In genomic region chr17:17537311-17538099, GRCh38 we compare ENCODE assay signal across 15 cellular contexts. TPM values are rescaled to one million over a fixed set of nuclear protein-coding genes. Genes with fewer than 3 reads are reported as not detected.
A peak's percentile ranks its signal among the peaks of the same experiment; 100 is the strongest.
DNase-seq lines count a peak whose midpoint lies in the region; ATAC-seq, FAIRE-seq and TF ChIP-seq lines count a peak whose summit lies in the region.
"Had no signal": no experiment of that assay in that cellular context is flagged by ENCODE, and none has a peak within 500 bp of the region (broad histone marks: within the 10 kb centered on the region; RNA-seq: fewer than 3 reads in every experiment).

No MANE protein-coding gene starts in this region.

- H3K4me2 ChIP-seq in HepG2 (ENCODE audit: low read depth, low read length), result no peak overlapping the region

- FAIRE-seq in HepG2 (lab: Jason Lieb, UNC), result no peak

- DNase-seq in ELR (ENCODE audit: low read depth), result peak; percentile 25
- DNase-seq in HepG2 (ENCODE audit: low spot score), result no peak
- no peak for DNase-seq in stomach
- no peak for DNase-seq in GM13976 (ENCODE audit: low spot score)
- DNase-seq in GDM1 (lab: John Stamatoyannopoulos, UW), result no peak
- DNase-seq in ureter (ENCODE audit: low spot score), result no peak
- DNase-seq: activated gamma-delta T cell treated with Interleukin-2 at 50 U/mL for 16 hours; CD4-positive, CD25-positive, alpha-beta regulatory T cell; effector CD8-positive, alpha-beta T cell; NCI-H2171 treated with DMSO at 0.1 percent for 48 hours; ovary; tibial artery had no signal

- WGBS in HepG2 (ENCODE audit: low lambda C conversion rate), result 86% methylated on average over 12 of the region's 15 CpGs
- WGBS in stomach, 5 donors, result 52 to 79% (median 67%) methylated on average over 13 to 15 of the region's 15 CpGs

- no TSS peak for BruUV-seq in HepG2 (replicated peaks; lab: Mats Ljungman, UMichigan)

- H3K79me2 ChIP-seq in HepG2 (ENCODE audit: insufficient read depth, low read length), result no peaks in the 10 kb centered on the region

- H3K4me1 ChIP-seq in HepG2 (ENCODE audit: insufficient read depth, low read length), result peaks cover 75% of the 10 kb centered on the region
- H3K4me1 ChIP-seq in stomach, result peaks cover 38 to 68% (median 54%) of the 10 kb centered on the region in 4 donors
- H3K4me1 ChIP-seq: SJSA1 had no signal

- H3K9ac ChIP-seq in HepG2 (ENCODE audit: insufficient read depth, low read depth, low read length), result no peak overlapping the region

- no peak for TF ChIP-seq RAD21 in HepG2 (CRISPR knock-in tag; IDR thresholded peaks at IDR 0.05)

- no peaks in the 10 kb centered on the region for H3K36me3 ChIP-seq in HepG2 (replicated peaks in 1 of 2; ENCODE audit: control insufficient read depth in 1 of 2, insufficient read depth in 2 of 2, low read length in 2 of 2)
- no peaks in the 10 kb centered on the region for H3K36me3 ChIP-seq in stomach
- H3K36me3 ChIP-seq: ovary, SJSA1, tibial artery had no signal

- in situ Hi-C loops in HepG2 (cut with HindIII; ENCODE audit: extremely low pct_ligation_motif_present, low pct_unique_long_range_greater_than_20kb), result no loop called here
- in situ Hi-C loops in GM13976 (cut with MboI; ENCODE audit: low sequenced_read_pairs, unreplicated experiment), result no loop called here

- intact Hi-C loops in HepG2 (cut with micrococcal nuclease; ENCODE audit: unreplicated experiment), result loop anchor here (2.0 to 5.0 kb wide), 2 partner anchors 35 to 41 kb away; partner anchors contain the start of gene RASD1
- intact Hi-C loops in stomach (cut with DNase I; ENCODE audit: low total_unique reads), result no loop called here

- H3K4me3 ChIP-seq in HepG2 (replicated peaks in 1 of 3; ENCODE audit: insufficient read depth in 1 of 3, low read depth in 2 of 3, low read length in 3 of 3) (no peak overlapping the region), stomach (no peak overlapping the region)
- H3K4me3 ChIP-seq: ovary, SJSA1, tibial artery had no signal

- H3K27ac ChIP-seq in VCaP (peak overlapping the region; percentile 97), HepG2 (ENCODE audit: extremely low read length, insufficient read depth, low read length) (peak overlapping the region; percentile 72), stomach (peak overlapping the region; percentile 63 to 87 (median 78))
- H3K27ac ChIP-seq: ovary, SJSA1 had no signal

- CTCF ChIA-PET in HepG2 (lab: Yijun Ruan, JAX; ENCODE audit: low intra/inter-chr PET ratio, low total read pairs), result no interaction called here

- TF ChIP-seq EP300 in HepG2 (IDR thresholded peaks at IDR 0.05; ENCODE audit: low read depth in 2 of 2, low read length in 2 of 2) (no peak), HepG2 (CRISPR knock-in tag; IDR thresholded peaks at IDR 0.05; ENCODE audit: borderline replicate concordance) (no peak), stomach (IDR thresholded peaks at IDR 0.05) (no peak)

- TF ChIP-seq CTCF in VCaP (conservative IDR thresholded peaks at IDR 0.05) (no peak), HepG2 (CRISPR knock-in tag; IDR thresholded peaks at IDR 0.05) (no peak), stomach (IDR thresholded peaks at IDR 0.05) (no peak), GM13976 (IDR thresholded peaks at IDR 0.05; ENCODE audit: borderline replicate concordance, control extremely low read depth, extremely low read depth, insufficient read depth, missing control alignments) (no peak)

- POLR2A ChIA-PET in HepG2 (lab: Yijun Ruan, JAX), result interaction anchor here (1.0 to 2.9 kb wide), 9 partner anchors 9 to 91 kb away, joined by 3 to 47 read pairs (median 9); partner anchors contain the start of gene RASD1

- no peaks in the 10 kb centered on the region for H3K27me3 ChIP-seq in HepG2 (ENCODE audit: control insufficient read depth in 1 of 2, insufficient read depth in 2 of 2, low read length in 2 of 2)
- H3K27me3 ChIP-seq in stomach, result no peaks in the 10 kb centered on the region
- H3K27me3 ChIP-seq: ovary, SJSA1, tibial artery had no signal

- H2AFZ ChIP-seq in HepG2 (ENCODE audit: low read length), result no peak overlapping the region

- ATAC-seq in HepG2 (no peak), HG03097 (IDR thresholded peaks at IDR 0.05; ENCODE audit: low FRiP score, unreplicated experiment) (no peak)

- TF ChIP-seq POLR2A in HepG2 (IDR thresholded peaks at IDR 0.05; ENCODE audit: insufficient read depth in 1 of 2, low read depth in 2 of 2, low read length in 2 of 2), result no peak
- no peak for TF ChIP-seq POLR2A in stomach (IDR thresholded peaks at IDR 0.05)

- no peaks in the 10 kb centered on the region for H3K9me3 ChIP-seq in HepG2 (ENCODE audit: low read length)
- no peaks in the 10 kb centered on the region for H3K9me3 ChIP-seq in stomach
- H3K9me3 ChIP-seq: ovary, SJSA1, tibial artery had no signal

- H4K20me1 ChIP-seq in HepG2 (ENCODE audit: insufficient read depth, low read length), result peaks cover 4% of the 10 kb centered on the region; the same call in 1 of the 2 replicates

TF ChIP-seq in HepG2, 621 proteins besides CTCF, POLR2A, EP300 and RAD21 (continues in another document):
- TF ChIP-seq ZNF232 (CRISPR knock-in tag; IDR thresholded peaks at IDR 0.05; ENCODE audit: borderline replicate concordance), result no peak
- no peak for TF ChIP-seq POLR2G (IDR thresholded peaks at IDR 0.05; ENCODE audit: low read depth, low read length)
- no peak for TF ChIP-seq ZNF879 (CRISPR knock-in tag; IDR thresholded peaks at IDR 0.05)
- 0 out of 2 replicates have a peak, but pooled peaks have one; percentile 54 for TF ChIP-seq JUN (CRISPR knock-in tag; IDR thresholded peaks at IDR 0.05)
- no peak for TF ChIP-seq ZIK1 (CRISPR knock-in tag; IDR thresholded peaks at IDR 0.05; ENCODE audit: borderline replicate concordance, low read depth)
- TF ChIP-seq DNMT3B (CRISPR knock-in tag; conservative IDR thresholded peaks at IDR 0.05), result no peak
- TF ChIP-seq ZNF431 (CRISPR knock-in tag; IDR thresholded peaks at IDR 0.05; ENCODE audit: borderline replicate concordance, low read depth), result no peak
- TF ChIP-seq SP140L (CRISPR knock-in tag; IDR thresholded peaks at IDR 0.05; ENCODE audit: borderline replicate concordance), result no peak

RNA-seq across cellular contexts. Expression of gene RASD1, which starts 41.3 kb away (rescaled TPM):
- total RNA-seq in HepG2 (2016; rRNA removed; fragmentation: Illumina TruSeq; extraction: Trizol), result 1.4 and 1.6 TPM in 2 replicates
- total RNA-seq in HepG2 (2016; cell fraction: cytosol; rRNA removed; fragmentation: Illumina TruSeq; extraction: Trizol; ENCODE audit: low read depth), result 0.71 and 0.91 TPM in 2 replicates
- total RNA-seq in HepG2 (2016; cell fraction: insoluble cytoplasmic fraction; rRNA removed; fragmentation: Illumina TruSeq; extraction: Trizol), result 1.4 and 1.9 TPM in 2 replicates
- 1.5 and 1.7 TPM in 2 replicates for total RNA-seq in HepG2 (2016; cell fraction: membrane; rRNA removed; fragmentation: Illumina TruSeq; extraction: Trizol)
- total RNA-seq in HepG2 (2016; cell fraction: nucleus; rRNA removed; fragmentation: Illumina TruSeq; extraction: Trizol), result 0.99 and 1.1 TPM in 2 replicates
- polyA plus RNA-seq in HepG2 (2011; rRNA removed), result 4.2 and 8.9 TPM in 2 replicates
- 4.3 and 4.7 TPM in 2 replicates for polyA plus RNA-seq in HepG2 (2011; cell fraction: cytosol; rRNA removed)
- polyA plus RNA-seq in HepG2 (2011; cell fraction: nucleus; rRNA removed), result 6.6 and 7.6 TPM in 2 replicates
- polyA plus RNA-seq in HepG2 (2012), result 2.1 and 6.2 TPM in 2 replicates
- polyA plus RNA-seq in HepG2 (2016; cell fraction: cytosol; fragmentation: Illumina TruSeq; extraction: Trizol; ENCODE audit: low read depth), result 0.32 and 0.38 TPM in 2 replicates
- polyA plus RNA-seq in HepG2 (2016; cell fraction: insoluble cytoplasmic fraction; fragmentation: Illumina TruSeq; extraction: Trizol; ENCODE audit: low read depth), result 1.7 and 1.8 TPM in 2 replicates
- polyA plus RNA-seq in HepG2 (2016; cell fraction: membrane; fragmentation: Illumina TruSeq; extraction: Trizol; ENCODE audit: low read depth), result 0.63 and 0.72 TPM in 2 replicates
- polyA plus RNA-seq in HepG2 (2016; cell fraction: nucleus; fragmentation: Illumina TruSeq; extraction: Trizol; ENCODE audit: insufficient read depth, low read depth), result 2.7 and 3.4 TPM in 2 replicates
- 3.9 and 12.1 TPM in 2 replicates for polyA minus RNA-seq in HepG2 (2011; rRNA and poly(A)+ RNA removed; ENCODE audit: low replicate concordance)
- polyA minus RNA-seq in HepG2 (2011; cell fraction: cytosol; rRNA and poly(A)+ RNA removed), result 6.2 and 6.6 TPM in 2 replicates
- 1.7 and 3.1 TPM in 2 replicates for polyA minus RNA-seq in HepG2 (2011; cell fraction: nucleus; rRNA and poly(A)+ RNA removed)
- total RNA-seq in stomach, result 10 to 100 TPM in 4 of 5 donors, 1 to 10 TPM in 1; 3.7 to 72.9 (median 25.0) TPM
- polyA plus RNA-seq in stomach, result 10 to 100 TPM in 2 of 3 donors, 1 to 10 TPM in 1; 9.5 to 15.0 (median 10.7) TPM
- 5.8 TPM for total RNA-seq in ureter

RNA-seq across cellular contexts. Expression of gene PEMT, which starts 54.0 kb away (rescaled TPM):
- total RNA-seq in HepG2 (2016; rRNA removed; fragmentation: Illumina TruSeq; extraction: Trizol) (16.4 and 31.7 TPM in 2 replicates), stomach (10 to 100 TPM in 4 of 5 donors, 1 to 10 TPM in 1; 7.0 to 44.6 (median 30.3) TPM), ureter (53.6 TPM)
- total RNA-seq in HepG2 (2016; cell fraction: cytosol; rRNA removed; fragmentation: Illumina TruSeq; extraction: Trizol; ENCODE audit: low read depth), result 38.2 and 45.8 TPM in 2 replicates
- 16.3 and 32.5 TPM in 2 replicates for total RNA-seq in HepG2 (2016; cell fraction: insoluble cytoplasmic fraction; rRNA removed; fragmentation: Illumina TruSeq; extraction: Trizol)
- total RNA-seq in HepG2 (2016; cell fraction: membrane; rRNA removed; fragmentation: Illumina TruSeq; extraction: Trizol), result 31.0 and 42.8 TPM in 2 replicates
- total RNA-seq in HepG2 (2016; cell fraction: nucleus; rRNA removed; fragmentation: Illumina TruSeq; extraction: Trizol), result 15.8 and 21.7 TPM in 2 replicates
- polyA plus RNA-seq in HepG2 (2011; rRNA removed) (43.6 and 61.4 TPM in 2 replicates), stomach (10 to 100 TPM; 13.3 to 38.1 (median 23.7) TPM)
- polyA plus RNA-seq in HepG2 (2011; cell fraction: cytosol; rRNA removed), result 54.3 and 73.8 TPM in 2 replicates
- 36.9 and 41.0 TPM in 2 replicates for polyA plus RNA-seq in HepG2 (2011; cell fraction: nucleus; rRNA removed)
- 38.0 and 42.3 TPM in 2 replicates for polyA plus RNA-seq in HepG2 (2012)
- 46.1 and 58.0 TPM in 2 replicates for polyA plus RNA-seq in HepG2 (2016; cell fraction: cytosol; fragmentation: Illumina TruSeq; extraction: Trizol; ENCODE audit: low read depth)
- polyA plus RNA-seq in HepG2 (2016; cell fraction: insoluble cytoplasmic fraction; fragmentation: Illumina TruSeq; extraction: Trizol; ENCODE audit: low read depth), result 24.1 and 25.5 TPM in 2 replicates
- polyA plus RNA-seq in HepG2 (2016; cell fraction: membrane; fragmentation: Illumina TruSeq; extraction: Trizol; ENCODE audit: low read depth), result 38.1 and 45.2 TPM in 2 replicates
- 39.8 and 40.0 TPM in 2 replicates for polyA plus RNA-seq in HepG2 (2016; cell fraction: nucleus; fragmentation: Illumina TruSeq; extraction: Trizol; ENCODE audit: insufficient read depth, low read depth)
- 51.2 and 54.0 TPM in 2 replicates for polyA minus RNA-seq in HepG2 (2011; rRNA and poly(A)+ RNA removed; ENCODE audit: low replicate concordance)
- 20.3 and 22.0 TPM in 2 replicates for polyA minus RNA-seq in HepG2 (2011; cell fraction: cytosol; rRNA and poly(A)+ RNA removed)
- polyA minus RNA-seq in HepG2 (2011; cell fraction: nucleus; rRNA and poly(A)+ RNA removed), result 6.6 and 8.5 TPM in 2 replicates
